ENCODE assay signal across 2 cellular contexts in genomic region chr21:31597683-31598082, GRCh38.
TF ChIP-seq lines count a peak whose summit lies in the region.

No MANE protein-coding gene starts in this region.

TF ChIP-seq in HepG2, 621 proteins besides CTCF, POLR2A, EP300 and RAD21:
- TF ChIP-seq ZNF607 (CRISPR knock-in tag; IDR thresholded peaks at IDR 0.05; ENCODE audit: borderline replicate concordance): no peak
- no peak for TF ChIP-seq ZNF18 (CRISPR knock-in tag; IDR thresholded peaks at IDR 0.05; ENCODE audit: insufficient replicate concordance)
- TF ChIP-seq ZNF564 (CRISPR knock-in tag; IDR thresholded peaks at IDR 0.05): no peak
- TF ChIP-seq GZF1 (CRISPR knock-in tag; IDR thresholded peaks at IDR 0.05): no peak

TF ChIP-seq in H1, 55 proteins besides CTCF, POLR2A, EP300 and RAD21:
- TF ChIP-seq CHD1 (IDR thresholded peaks at IDR 0.05; ENCODE audit: low read depth, low read length) (no peak), KDM5A (IDR thresholded peaks at IDR 0.05; ENCODE audit: low read length) (no peak), CHD7 (IDR thresholded peaks at IDR 0.05; ENCODE audit: insufficient replicate concordance, low read length) (no peak), SIN3A (conservative IDR thresholded peaks at IDR 0.05 in 1 of 2, IDR thresholded peaks at IDR 0.05 in 1 of 2; ENCODE audit: low read depth in 1 of 2, low read length in 2 of 2) (no peak)
